Comparison of ENCODE assay signal across 1 cellular context in the genomic region with DNA sequence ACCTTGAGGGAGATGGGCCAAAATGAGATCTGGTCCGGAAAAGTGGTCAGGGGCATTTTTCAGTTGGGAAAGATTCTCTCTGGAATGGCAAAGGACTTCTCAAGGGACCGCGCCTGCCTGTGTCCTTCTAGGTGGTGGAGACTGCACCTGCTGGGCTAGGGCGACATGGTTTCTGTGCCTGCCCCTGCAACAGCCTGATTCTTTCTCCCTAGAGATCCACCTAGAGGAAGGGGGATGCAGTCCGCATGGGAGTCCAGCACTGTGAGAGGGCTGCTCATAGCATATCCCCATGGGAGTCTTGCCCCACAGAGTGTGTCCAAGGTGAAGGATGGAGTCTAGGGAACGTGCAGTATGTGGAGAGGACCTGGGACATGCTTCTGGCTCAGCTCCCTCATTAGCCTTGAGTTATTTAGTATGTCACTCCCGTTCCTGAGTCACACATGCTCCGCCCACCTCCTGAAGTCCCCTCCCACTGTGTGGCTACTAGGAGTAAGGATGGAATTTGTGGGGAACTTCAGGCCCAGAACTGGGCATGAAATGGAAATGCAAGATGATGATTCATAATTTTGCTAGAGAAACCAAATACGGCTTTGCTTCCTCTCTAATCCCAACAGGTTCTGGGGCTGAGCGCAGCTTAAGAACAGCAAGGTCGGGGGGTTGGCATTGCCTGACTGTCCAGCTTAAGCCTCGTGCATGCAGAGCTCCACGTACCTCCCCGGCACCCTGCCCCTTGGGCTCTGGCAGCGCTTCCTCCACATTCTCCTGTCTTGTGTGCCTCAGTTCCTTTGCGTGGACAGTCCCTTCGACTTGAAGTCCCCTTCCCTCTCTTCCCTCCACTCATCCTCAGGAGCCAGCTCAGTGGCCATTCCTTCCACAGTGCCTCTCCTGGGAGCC.
TF ChIP-seq lines count a peak whose summit lies in the region.

No MANE protein-coding gene starts in this region.

TF ChIP-seq in GM23338, 12 proteins besides CTCF, POLR2A, EP300 and RAD21 (continued from another document):
- TF ChIP-seq, protein P1, sequence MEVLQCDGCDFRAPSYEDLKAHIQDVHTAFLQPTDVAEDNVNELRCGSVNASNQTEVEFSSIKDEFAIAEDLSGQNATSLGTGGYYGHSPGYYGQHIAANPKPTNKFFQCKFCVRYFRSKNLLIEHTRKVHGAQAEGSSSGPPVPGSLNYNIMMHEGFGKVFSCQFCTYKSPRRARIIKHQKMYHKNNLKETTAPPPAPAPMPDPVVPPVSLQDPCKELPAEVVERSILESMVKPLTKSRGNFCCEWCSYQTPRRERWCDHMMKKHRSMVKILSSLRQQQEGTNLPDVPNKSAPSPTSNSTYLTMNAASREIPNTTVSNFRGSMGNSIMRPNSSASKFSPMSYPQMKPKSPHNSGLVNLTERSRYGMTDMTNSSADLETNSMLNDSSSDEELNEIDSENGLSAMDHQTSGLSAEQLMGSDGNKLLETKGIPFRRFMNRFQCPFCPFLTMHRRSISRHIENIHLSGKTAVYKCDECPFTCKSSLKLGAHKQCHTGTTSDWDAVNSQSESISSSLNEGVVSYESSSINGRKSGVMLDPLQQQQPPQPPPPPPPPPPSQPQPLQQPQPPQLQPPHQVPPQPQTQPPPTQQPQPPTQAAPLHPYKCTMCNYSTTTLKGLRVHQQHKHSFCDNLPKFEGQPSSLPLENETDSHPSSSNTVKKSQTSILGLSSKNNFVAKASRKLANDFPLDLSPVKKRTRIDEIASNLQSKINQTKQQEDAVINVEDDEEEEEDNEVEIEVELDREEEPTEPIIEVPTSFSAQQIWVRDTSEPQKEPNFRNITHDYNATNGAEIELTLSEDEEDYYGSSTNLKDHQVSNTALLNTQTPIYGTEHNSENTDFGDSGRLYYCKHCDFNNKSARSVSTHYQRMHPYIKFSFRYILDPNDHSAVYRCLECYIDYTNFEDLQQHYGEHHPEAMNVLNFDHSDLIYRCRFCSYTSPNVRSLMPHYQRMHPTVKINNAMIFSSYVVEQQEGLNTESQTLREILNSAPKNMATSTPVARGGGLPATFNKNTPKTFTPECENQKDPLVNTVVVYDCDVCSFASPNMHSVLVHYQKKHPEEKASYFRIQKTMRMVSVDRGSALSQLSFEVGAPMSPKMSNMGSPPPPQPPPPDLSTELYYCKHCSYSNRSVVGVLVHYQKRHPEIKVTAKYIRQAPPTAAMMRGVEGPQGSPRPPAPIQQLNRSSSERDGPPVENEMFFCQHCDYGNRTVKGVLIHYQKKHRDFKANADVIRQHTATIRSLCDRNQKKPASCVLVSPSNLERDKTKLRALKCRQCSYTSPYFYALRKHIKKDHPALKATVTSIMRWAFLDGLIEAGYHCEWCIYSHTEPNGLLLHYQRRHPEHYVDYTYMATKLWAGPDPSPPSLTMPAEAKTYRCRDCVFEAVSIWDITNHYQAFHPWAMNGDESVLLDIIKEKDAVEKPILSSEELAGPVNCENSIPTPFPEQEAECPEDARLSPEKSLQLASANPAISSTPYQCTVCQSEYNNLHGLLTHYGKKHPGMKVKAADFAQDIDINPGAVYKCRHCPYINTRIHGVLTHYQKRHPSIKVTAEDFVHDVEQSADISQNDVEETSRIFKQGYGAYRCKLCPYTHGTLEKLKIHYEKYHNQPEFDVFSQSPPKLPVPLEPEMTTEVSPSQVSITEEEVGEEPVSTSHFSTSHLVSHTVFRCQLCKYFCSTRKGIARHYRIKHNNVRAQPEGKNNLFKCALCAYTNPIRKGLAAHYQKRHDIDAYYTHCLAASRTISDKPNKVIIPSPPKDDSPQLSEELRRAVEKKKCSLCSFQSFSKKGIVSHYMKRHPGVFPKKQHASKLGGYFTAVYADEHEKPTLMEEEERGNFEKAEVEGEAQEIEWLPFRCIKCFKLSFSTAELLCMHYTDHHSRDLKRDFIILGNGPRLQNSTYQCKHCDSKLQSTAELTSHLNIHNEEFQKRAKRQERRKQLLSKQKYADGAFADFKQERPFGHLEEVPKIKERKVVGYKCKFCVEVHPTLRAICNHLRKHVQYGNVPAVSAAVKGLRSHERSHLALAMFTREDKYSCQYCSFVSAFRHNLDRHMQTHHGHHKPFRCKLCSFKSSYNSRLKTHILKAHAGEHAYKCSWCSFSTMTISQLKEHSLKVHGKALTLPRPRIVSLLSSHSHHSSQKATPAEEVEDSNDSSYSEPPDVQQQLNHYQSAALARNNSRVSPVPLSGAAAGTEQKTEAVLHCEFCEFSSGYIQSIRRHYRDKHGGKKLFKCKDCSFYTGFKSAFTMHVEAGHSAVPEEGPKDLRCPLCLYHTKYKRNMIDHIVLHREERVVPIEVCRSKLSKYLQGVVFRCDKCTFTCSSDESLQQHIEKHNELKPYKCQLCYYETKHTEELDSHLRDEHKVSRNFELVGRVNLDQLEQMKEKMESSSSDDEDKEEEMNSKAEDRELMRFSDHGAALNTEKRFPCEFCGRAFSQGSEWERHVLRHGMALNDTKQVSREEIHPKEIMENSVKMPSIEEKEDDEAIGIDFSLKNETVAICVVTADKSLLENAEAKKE (CRISPR knock-in tag; IDR thresholded peaks at IDR 0.05), result no peak
- no peak for TF ChIP-seq POLR2AphosphoS5 (IDR thresholded peaks at IDR 0.05; ENCODE audit: low read depth)
